In genomic region chr3:50885491-50885890, GRCh38 we compare ENCODE assay signal across 13 cellular contexts.
DNase-seq lines count a peak whose midpoint lies in the region; ATAC-seq and TF ChIP-seq lines count a peak whose summit lies in the region.
"Had no signal": no experiment of that assay in that cellular context is flagged by ENCODE, and none has a peak within 500 bp of the region (broad histone marks: within the 10 kb centered on the region; RNA-seq: fewer than 3 reads in every experiment).

No MANE protein-coding gene starts in this region.

- H3K36me3 ChIP-seq in ovary: no peaks in the 10 kb centered on the region
- H3K36me3 ChIP-seq: BLaER1 treated with 17β-estradiol and CSF1 and Interleukin-3, amounts not matched to agents 10 nM and 100 nM had no signal

- POLR2A ChIA-PET in AG04450 (lab: Yijun Ruan, JAX): no interaction called here

- no peaks in the 10 kb centered on the region for H3K4me1 ChIP-seq in ovary (ENCODE audit: insufficient read depth)
- H3K4me1 ChIP-seq: BLaER1 treated with 17β-estradiol and CSF1 and Interleukin-3, amounts not matched to agents 10 nM and 100 nM had no signal

- H3K9me3 ChIP-seq in AG04450 (ENCODE audit: control insufficient read depth, insufficient read depth, low read length) (no peaks in the 10 kb centered on the region), ovary (no peaks in the 10 kb centered on the region)

- no peaks in the 10 kb centered on the region for H3K27me3 ChIP-seq in AG04450 (ENCODE audit: control insufficient read depth, insufficient read depth, low read length)
- H3K27me3 ChIP-seq in ovary: no peaks in the 10 kb centered on the region
- H3K27me3 ChIP-seq: BLaER1 treated with 17β-estradiol and CSF1 and Interleukin-3, amounts not matched to agents 10 nM and 100 nM had no signal

- no peak for TF ChIP-seq POLR2A in ovary (IDR thresholded peaks at IDR 0.05)

- WGBS in ovary, 3 donors: 33 to 34% (median 34%) methylated on average over 5 of the region's 5 CpGs

- DNase-seq in AG04450 (ENCODE audit: low read depth, low spot score) (no peak), GM12864 (ENCODE audit: low read depth) (no peak), RPMI7951 (ENCODE audit: low read depth) (peak; percentile 7), iPS-NIHi11 (ENCODE audit: low spot score) (peak; percentile 62), ovary (no peak), activated T-cell treated with anti-CD3 and anti-CD28 coated beads for 4 hours (no peak), NCI-H2196 treated with DMSO at 0.1 percent for 48 hours (lab: John Stamatoyannopoulos, UW; ENCODE audit: unreplicated experiment) (no peak), left colon (no peak)
- DNase-seq: activated CD4-positive, CD25-positive, alpha-beta regulatory T cell treated with anti-CD3 and anti-CD28 coated beads, Interleukin-2, amount 50 U/mL, for 72 hours; naive thymus-derived CD4-positive, alpha-beta T cell; stimulated activated CD8-positive, alpha-beta memory T cell treated with anti-CD3 and anti-CD28 coated beads, Interleukin-4, amount 100 ng/mL, for 48 hours had no signal

- TF ChIP-seq EP300 in ovary (IDR thresholded peaks at IDR 0.05): no peak

- CTCF ChIA-PET in AG04450 (lab: Charles Lee): interaction anchor here (1.2 kb wide), 1 partner anchor 270 kb away, joined by 4 read pairs; no protein-coding TSS in a partner anchor

- no peak for ATAC-seq in left colon
- ATAC-seq: activated T-helper 17 cell treated with anti-CD3 and anti-CD28 coated beads, Interleukin-2, amount 50 U/mL, for 72 hours; naive thymus-derived CD4-positive, alpha-beta T cell had no signal

- no peak overlapping the region for H3K4me3 ChIP-seq in AG04450 (ENCODE audit: low read depth, low read length)
- no peak overlapping the region for H3K4me3 ChIP-seq in GM12864 (ENCODE audit: low read depth, low read length)
- no peak overlapping the region for H3K4me3 ChIP-seq in ovary
- H3K4me3 ChIP-seq: BLaER1 treated with 17β-estradiol and CSF1 and Interleukin-3, amounts not matched to agents 10 nM and 100 nM had no signal

- TF ChIP-seq CTCF in AG04450 (IDR thresholded peaks at IDR 0.05; ENCODE audit: low read depth, low read length): peak; percentile 6; the same call in 1 of the 2 replicates
- TF ChIP-seq CTCF in GM12864 (IDR thresholded peaks at IDR 0.05; ENCODE audit: low read depth, low read length, missing control alignments): peak; percentile 46
- TF ChIP-seq CTCF in ovary (IDR thresholded peaks at IDR 0.05): no peak

- intact Hi-C loops in ovary (cut with DNase I) (no loop called here), left colon (cut with DNase I, micrococcal nuclease) (no loop called here)

- H3K27ac ChIP-seq in AG04450 (ENCODE audit: low read depth, low read length) (no peak overlapping the region), ovary (no peak overlapping the region)
- H3K27ac ChIP-seq: BLaER1 treated with 17β-estradiol and CSF1 and Interleukin-3, amounts not matched to agents 10 nM and 100 nM had no signal

Comparison
In these comparisons a context has a peak if more than half of its experiments do, and no peak if none do; other contexts are left out.
1. DNase-seq: peak in RPMI7951 (single experiment) and iPS-NIHi11 (single experiment); none in AG04450 (single experiment), GM12864 (single experiment), ovary (0 of 5), activated T-cell treated with anti-CD3 and anti-CD28 coated beads for 4 hours (single experiment), NCI-H2196 treated with DMSO at 0.1 percent for 48 hours (single experiment) and left colon (0 of 2).
2. CTCF ChIP-seq: peak in AG04450 (single experiment) and GM12864 (single experiment); none in ovary (0 of 3).